In genomic region chr2:218091743-218092142, GRCh38 we compare ENCODE assay signal across 17 cellular contexts. TPM values are rescaled to one million over a fixed set of nuclear protein-coding genes. Genes with fewer than 3 reads are reported as not detected.
"Had no signal": no experiment of that assay in that cellular context is flagged by ENCODE, and none has a peak within 500 bp of the region (broad histone marks: within the 10 kb centered on the region; RNA-seq: fewer than 3 reads in every experiment).

No MANE protein-coding gene starts in this region.

- H3K9me3 ChIP-seq: colonic mucosa had no signal

- H3K4me3 ChIP-seq: colonic mucosa, left ventricle myocardium inferior, psoas muscle, tibial nerve had no signal

- DNase-seq: activated CD4-positive, alpha-beta T cell treated with anti-CD3 and anti-CD28 coated beads for 4 hours; activated naive CD4-positive, alpha-beta T cell treated with anti-CD3 and anti-CD28 coated beads for 36 hours; caudate nucleus; colonic mucosa; effector CD8-positive, alpha-beta T cell; foreskin melanocyte; head of caudate nucleus; left ventricle myocardium inferior; mesenchymal stem cell; psoas muscle; stimulated activated CD4-positive, alpha-beta T cell treated with anti-CD3 and anti-CD28 coated beads, Interleukin-2, amount 100 ng/mL, for 24 hours; stimulated activated naive B cell treated with anti-CD40 and anti-IgM and Interleukin-4, amounts not matched to agents 10 μg/mL and 1 μg/mL and 100 μg/mL, for 72 hours; WERI-Rb-1 had no signal

- H3K27ac ChIP-seq: colonic mucosa, left ventricle myocardium inferior, psoas muscle, tibial nerve, WERI-Rb-1 had no signal

- H3K9me3 Mint-ChIP-seq: activated naive CD4-positive, alpha-beta T cell treated with anti-CD3 and anti-CD28 coated beads for 36 hours; activated T-helper 1 cell treated with anti-CD3 and anti-CD28 coated beads, Interleukin-12 subunit alpha, Interleukin-12 subunit beta, Interleukin-2, Interleukin-4 antibody, amounts not matched to agents 30 ng/mL and 10 ng/mL and 1 ng/mL, durations not matched to agents 14 hours and 24 hours and 36 hours had no signal

- H3K27ac Mint-ChIP-seq: activated naive CD4-positive, alpha-beta T cell treated with anti-CD3 and anti-CD28 coated beads for 36 hours; activated T-helper 1 cell treated with anti-CD3 and anti-CD28 coated beads, Interleukin-12 subunit alpha, Interleukin-12 subunit beta, Interleukin-2, Interleukin-4 antibody, amounts not matched to agents 30 ng/mL and 10 ng/mL and 1 ng/mL, durations not matched to agents 14 hours and 24 hours and 36 hours; nephron; stimulated activated naive B cell treated with anti-CD40 and anti-IgM and Interleukin-4, amounts not matched to agents 10 μg/mL and 1 μg/mL and 100 μg/mL, for 72 hours had no signal

- H3K4me3 Mint-ChIP-seq: activated naive CD4-positive, alpha-beta T cell treated with anti-CD3 and anti-CD28 coated beads for 36 hours; activated T-helper 1 cell treated with anti-CD3 and anti-CD28 coated beads, Interleukin-12 subunit alpha, Interleukin-12 subunit beta, Interleukin-2, Interleukin-4 antibody, amounts not matched to agents 30 ng/mL and 10 ng/mL and 1 ng/mL, durations not matched to agents 14 hours and 24 hours and 36 hours; nephron; stimulated activated naive B cell treated with anti-CD40 and anti-IgM and Interleukin-4, amounts not matched to agents 10 μg/mL and 1 μg/mL and 100 μg/mL, for 72 hours had no signal

- H3K4me1 Mint-ChIP-seq: nephron; stimulated activated naive B cell treated with anti-CD40 and anti-IgM and Interleukin-4, amounts not matched to agents 10 μg/mL and 1 μg/mL and 100 μg/mL, for 72 hours had no signal

- ATAC-seq: psoas muscle; sciatic nerve; stimulated activated naive B cell treated with anti-CD40 and anti-IgM and Interleukin-4, amounts not matched to agents 10 μg/mL and 1 μg/mL and 100 μg/mL, for 72 hours had no signal

- H3K36me3 Mint-ChIP-seq: stimulated activated naive B cell treated with anti-CD40 and anti-IgM and Interleukin-4, amounts not matched to agents 10 μg/mL and 1 μg/mL and 100 μg/mL, for 72 hours had no signal

- H3K27me3 ChIP-seq: colonic mucosa, tibial nerve had no signal

- H3K36me3 ChIP-seq: colonic mucosa, left ventricle myocardium inferior, tibial nerve, WERI-Rb-1 had no signal

- H3K4me1 ChIP-seq: colonic mucosa, left ventricle myocardium inferior, psoas muscle, tibial nerve had no signal

RNA-seq across cellular contexts. Expression of gene RUFY4, which starts 22.7 kb away (rescaled TPM):
- total RNA-seq: colonic mucosa, left ventricle myocardium inferior, psoas muscle, tibial nerve had no signal

RNA-seq across cellular contexts. Expression of gene CXCR2, which starts 34.1 kb away (rescaled TPM):
- total RNA-seq: activated T-helper 1 cell treated with anti-CD3 and anti-CD28 coated beads, Interleukin-12 subunit alpha, Interleukin-12 subunit beta, Interleukin-2, Interleukin-4 antibody, amounts not matched to agents 30 ng/mL and 10 ng/mL and 1 ng/mL, durations not matched to agents 14 hours and 24 hours and 36 hours had no signal
